ENCODE assay signal across 1 cellular context in genomic region chr20:37392441-37393195, GRCh38.
TF ChIP-seq lines count a peak whose summit lies in the region.

No MANE protein-coding gene starts in this region.

TF ChIP-seq in HepG2, 621 proteins besides CTCF, POLR2A, EP300 and RAD21 (continued from another document):
- peak; percentile 33; the same call in 1 of the 2 replicates for TF ChIP-seq ARID4A (CRISPR knock-in tag; IDR thresholded peaks at IDR 0.05; ENCODE audit: borderline replicate concordance)
- TF ChIP-seq ARNT (IDR thresholded peaks at IDR 0.05): no peak
- no peak for TF ChIP-seq ZNF546 (CRISPR knock-in tag; conservative IDR thresholded peaks at IDR 0.05)
- no peak for TF ChIP-seq ZNF772 (CRISPR knock-in tag; IDR thresholded peaks at IDR 0.05)
- no peak for TF ChIP-seq DNMT1 (CRISPR knock-in tag; IDR thresholded peaks at IDR 0.05)
- TF ChIP-seq, protein P1, sequence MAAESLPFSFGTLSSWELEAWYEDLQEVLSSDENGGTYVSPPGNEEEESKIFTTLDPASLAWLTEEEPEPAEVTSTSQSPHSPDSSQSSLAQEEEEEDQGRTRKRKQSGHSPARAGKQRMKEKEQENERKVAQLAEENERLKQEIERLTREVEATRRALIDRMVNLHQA (CRISPR knock-in tag; IDR thresholded peaks at IDR 0.05): no peak
- no peak for TF ChIP-seq KDM4B (CRISPR knock-in tag; IDR thresholded peaks at IDR 0.05)
- TF ChIP-seq KDM1A (CRISPR knock-in tag; IDR thresholded peaks at IDR 0.05): peak; percentile 98
- TF ChIP-seq TEAD3 (CRISPR knock-in tag; optimal IDR thresholded peaks at IDR 0.05; ENCODE audit: borderline replicate concordance): no peak
- no peak for TF ChIP-seq IKZF1 (IDR thresholded peaks at IDR 0.05)
- TF ChIP-seq POLR2AphosphoS2 (IDR thresholded peaks at IDR 0.05; ENCODE audit: low read depth, low read length): peak; percentile 89; the same call in 1 of the 2 replicates
- no peak for TF ChIP-seq RARA (CRISPR knock-in tag; IDR thresholded peaks at IDR 0.05)
- no peak for TF ChIP-seq MAZ (IDR thresholded peaks at IDR 0.05; ENCODE audit: borderline replicate concordance, low read depth, low read length)
- TF ChIP-seq MAZ (CRISPR knock-in tag; IDR thresholded peaks at IDR 0.05; ENCODE audit: low read depth): no peak
- TF ChIP-seq RBAK (CRISPR knock-in tag; IDR thresholded peaks at IDR 0.05): 0 out of 2 replicates have a peak, but pooled peaks have one; percentile 42
- TF ChIP-seq POLR2AphosphoS5 (IDR thresholded peaks at IDR 0.05; ENCODE audit: low read depth, low read length): peak; percentile 37; the same call in 1 of the 2 replicates
- 0 out of 2 replicates have a peak, but pooled peaks have one; percentile 48 for TF ChIP-seq NFE2L1 (CRISPR knock-in tag; IDR thresholded peaks at IDR 0.05; ENCODE audit: borderline replicate concordance)
- peak; percentile 35 for TF ChIP-seq TBL1XR1 (IDR thresholded peaks at IDR 0.05; ENCODE audit: borderline replicate concordance, low read length, partially characterized antibody)
- TF ChIP-seq, protein P2, sequence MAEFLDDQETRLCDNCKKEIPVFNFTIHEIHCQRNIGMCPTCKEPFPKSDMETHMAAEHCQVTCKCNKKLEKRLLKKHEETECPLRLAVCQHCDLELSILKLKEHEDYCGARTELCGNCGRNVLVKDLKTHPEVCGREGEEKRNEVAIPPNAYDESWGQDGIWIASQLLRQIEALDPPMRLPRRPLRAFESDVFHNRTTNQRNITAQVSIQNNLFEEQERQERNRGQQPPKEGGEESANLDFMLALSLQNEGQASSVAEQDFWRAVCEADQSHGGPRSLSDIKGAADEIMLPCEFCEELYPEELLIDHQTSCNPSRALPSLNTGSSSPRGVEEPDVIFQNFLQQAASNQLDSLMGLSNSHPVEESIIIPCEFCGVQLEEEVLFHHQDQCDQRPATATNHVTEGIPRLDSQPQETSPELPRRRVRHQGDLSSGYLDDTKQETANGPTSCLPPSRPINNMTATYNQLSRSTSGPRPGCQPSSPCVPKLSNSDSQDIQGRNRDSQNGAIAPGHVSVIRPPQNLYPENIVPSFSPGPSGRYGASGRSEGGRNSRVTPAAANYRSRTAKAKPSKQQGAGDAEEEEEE (CRISPR knock-in tag; IDR thresholded peaks at IDR 0.05; ENCODE audit: borderline replicate concordance): no peak
- TF ChIP-seq HDAC2 (CRISPR knock-in tag; IDR thresholded peaks at IDR 0.05): peak; percentile 53; the same call in 1 of the 2 replicates
- no peak for TF ChIP-seq MEIS1 (CRISPR knock-in tag; IDR thresholded peaks at IDR 0.05; ENCODE audit: borderline replicate concordance)
- TF ChIP-seq ZNF563 (CRISPR knock-in tag; IDR thresholded peaks at IDR 0.05): no peak
- TF ChIP-seq KLF6 (CRISPR knock-in tag; IDR thresholded peaks at IDR 0.05): no peak
- TF ChIP-seq ZFYVE20 (CRISPR knock-in tag; IDR thresholded peaks at IDR 0.05; ENCODE audit: borderline replicate concordance, low read depth): no peak
- no peak for TF ChIP-seq ARID2 (CRISPR knock-in tag; IDR thresholded peaks at IDR 0.05; ENCODE audit: borderline replicate concordance)
- no peak for TF ChIP-seq ZBTB21 (CRISPR knock-in tag; IDR thresholded peaks at IDR 0.05)
- TF ChIP-seq GTF3A (CRISPR knock-in tag; conservative IDR thresholded peaks at IDR 0.05): no peak
- TF ChIP-seq CCAR2 (optimal IDR thresholded peaks at IDR 0.05; ENCODE audit: low read depth, low read length): no peak
- TF ChIP-seq, protein P3, sequence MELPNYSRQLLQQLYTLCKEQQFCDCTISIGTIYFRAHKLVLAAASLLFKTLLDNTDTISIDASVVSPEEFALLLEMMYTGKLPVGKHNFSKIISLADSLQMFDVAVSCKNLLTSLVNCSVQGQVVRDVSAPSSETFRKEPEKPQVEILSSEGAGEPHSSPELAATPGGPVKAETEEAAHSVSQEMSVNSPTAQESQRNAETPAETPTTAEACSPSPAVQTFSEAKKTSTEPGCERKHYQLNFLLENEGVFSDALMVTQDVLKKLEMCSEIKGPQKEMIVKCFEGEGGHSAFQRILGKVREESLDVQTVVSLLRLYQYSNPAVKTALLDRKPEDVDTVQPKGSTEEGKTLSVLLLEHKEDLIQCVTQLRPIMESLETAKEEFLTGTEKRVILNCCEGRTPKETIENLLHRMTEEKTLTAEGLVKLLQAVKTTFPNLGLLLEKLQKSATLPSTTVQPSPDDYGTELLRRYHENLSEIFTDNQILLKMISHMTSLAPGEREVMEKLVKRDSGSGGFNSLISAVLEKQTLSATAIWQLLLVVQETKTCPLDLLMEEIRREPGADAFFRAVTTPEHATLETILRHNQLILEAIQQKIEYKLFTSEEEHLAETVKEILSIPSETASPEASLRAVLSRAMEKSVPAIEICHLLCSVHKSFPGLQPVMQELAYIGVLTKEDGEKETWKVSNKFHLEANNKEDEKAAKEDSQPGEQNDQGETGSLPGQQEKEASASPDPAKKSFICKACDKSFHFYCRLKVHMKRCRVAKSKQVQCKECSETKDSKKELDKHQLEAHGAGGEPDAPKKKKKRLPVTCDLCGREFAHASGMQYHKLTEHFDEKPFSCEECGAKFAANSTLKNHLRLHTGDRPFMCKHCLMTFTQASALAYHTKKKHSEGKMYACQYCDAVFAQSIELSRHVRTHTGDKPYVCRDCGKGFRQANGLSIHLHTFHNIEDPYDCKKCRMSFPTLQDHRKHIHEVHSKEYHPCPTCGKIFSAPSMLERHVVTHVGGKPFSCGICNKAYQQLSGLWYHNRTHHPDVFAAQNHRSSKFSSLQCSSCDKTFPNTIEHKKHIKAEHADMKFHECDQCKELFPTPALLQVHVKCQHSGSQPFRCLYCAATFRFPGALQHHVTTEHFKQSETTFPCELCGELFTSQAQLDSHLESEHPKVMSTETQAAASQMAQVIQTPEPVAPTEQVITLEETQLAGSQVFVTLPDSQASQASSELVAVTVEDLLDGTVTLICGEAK (IDR thresholded peaks at IDR 0.05): no peak
- TF ChIP-seq, protein P3 (CRISPR knock-in tag; IDR thresholded peaks at IDR 0.05): no peak
TF ChIP-seq in HepG2: peak in this region for 63.
